In genomic region chr3:46642971-46643370, GRCh38 we compare ENCODE assay signal across 27 cellular contexts. TPM values are rescaled to one million over a fixed set of nuclear protein-coding genes. Genes with fewer than 3 reads are reported as not detected.
"Had no signal": no experiment of that assay in that cellular context is flagged by ENCODE, and none has a peak within 500 bp of the region (broad histone marks: within the 10 kb centered on the region; RNA-seq: fewer than 3 reads in every experiment).

No MANE protein-coding gene starts in this region.

- DNase-seq: activated CD4-positive, alpha-beta memory T cell treated with anti-CD3 and anti-CD28 coated beads, Interleukin-2, amount 10 ng/mL, durations not matched to agents 7 days and 5 days; activated CD4-positive, alpha-beta T cell treated with anti-CD3 and anti-CD28 coated beads, Interleukin-2, amount 10 ng/mL, durations not matched to agents 24 days and 14 days; activated effector memory CD4-positive, alpha-beta T cell treated with anti-CD3 and anti-CD28 coated beads, Interleukin-2, amount 50 U/mL, for 16 hours; activated naive CD4-positive, alpha-beta T cell treated with anti-CD3 and anti-CD28 coated beads, Interleukin-2, amount 10 ng/mL, durations not matched to agents 7 days and 5 days; anterior cingulate cortex; body of pancreas; effector CD4-positive, alpha-beta T cell; erythroblast; foreskin melanocyte; lower lobe of right lung; mesendoderm; mucosa of descending colon; occipital lobe; posterior cingulate gyrus; sigmoid colon; stimulated activated CD4-positive, alpha-beta T cell treated with anti-CD3 and anti-CD28 coated beads, Interleukin-2, amount 100 ng/mL, for 48 hours; stimulated activated CD8-positive, alpha-beta memory T cell treated with anti-CD3 and anti-CD28 coated beads, Interleukin-4, amount 100 ng/mL, for 48 hours; stimulated activated naive CD4-positive, alpha-beta T cell; T-helper 17 cell; upper lobe of right lung had no signal

- ATAC-seq: body of pancreas, left lobe of liver, lower lobe of right lung, mucosa of descending colon, T-helper 17 cell, upper lobe of right lung had no signal

- H3K4me1 Mint-ChIP-seq: activated CD4-positive, alpha-beta memory T cell treated with anti-CD3 and anti-CD28 coated beads, Interleukin-2, amount 10 ng/mL, durations not matched to agents 7 days and 5 days; activated CD4-positive, alpha-beta T cell treated with anti-CD3 and anti-CD28 coated beads, Interleukin-2, amount 10 ng/mL, durations not matched to agents 24 days and 14 days; activated naive CD4-positive, alpha-beta T cell treated with anti-CD3 and anti-CD28 coated beads, Interleukin-2, amount 10 ng/mL, durations not matched to agents 7 days and 5 days; neural crest cell; T-helper 17 cell had no signal

- H3K4me3 Mint-ChIP-seq: activated CD4-positive, alpha-beta memory T cell treated with anti-CD3 and anti-CD28 coated beads, Interleukin-2, amount 10 ng/mL, durations not matched to agents 7 days and 5 days; activated CD4-positive, alpha-beta T cell treated with anti-CD3 and anti-CD28 coated beads, Interleukin-2, amount 10 ng/mL, durations not matched to agents 24 days and 14 days; activated naive CD4-positive, alpha-beta T cell treated with anti-CD3 and anti-CD28 coated beads, Interleukin-2, amount 10 ng/mL, durations not matched to agents 7 days and 5 days; neural crest cell; T-helper 17 cell had no signal

- H3K27ac ChIP-seq: body of pancreas, cardiac muscle cell, lower lobe of right lung, sigmoid colon, thoracic aorta, upper lobe of right lung had no signal

- H3K36me3 Mint-ChIP-seq: activated naive CD4-positive, alpha-beta T cell treated with anti-CD3 and anti-CD28 coated beads, Interleukin-2, amount 10 ng/mL, durations not matched to agents 7 days and 5 days had no signal

- H3K4me3 ChIP-seq: body of pancreas, cardiac muscle cell, lower lobe of right lung, mucosa of descending colon, sigmoid colon, thoracic aorta, upper lobe of right lung had no signal

- H3K27ac Mint-ChIP-seq: activated CD4-positive, alpha-beta memory T cell treated with anti-CD3 and anti-CD28 coated beads, Interleukin-2, amount 10 ng/mL, durations not matched to agents 7 days and 5 days; activated CD4-positive, alpha-beta T cell treated with anti-CD3 and anti-CD28 coated beads, Interleukin-2, amount 10 ng/mL, durations not matched to agents 24 days and 14 days; activated naive CD4-positive, alpha-beta T cell treated with anti-CD3 and anti-CD28 coated beads, Interleukin-2, amount 10 ng/mL, durations not matched to agents 7 days and 5 days; T-helper 17 cell had no signal

- H3K9me3 ChIP-seq: body of pancreas, lower lobe of right lung, thoracic aorta, upper lobe of right lung had no signal

- H3K36me3 ChIP-seq: cardiac muscle cell, lower lobe of right lung, sigmoid colon, thoracic aorta, upper lobe of right lung had no signal

- H3K4me1 ChIP-seq: body of pancreas, lower lobe of right lung, sigmoid colon, upper lobe of right lung had no signal

- H3K27me3 ChIP-seq: body of pancreas, cardiac muscle cell, sigmoid colon, upper lobe of right lung had no signal

RNA-seq across cellular contexts. Expression of gene FAM240A, which starts 30.6 kb away (rescaled TPM):
- total RNA-seq: activated CD4-positive, alpha-beta memory T cell treated with anti-CD3 and anti-CD28 coated beads, Interleukin-2, amount 10 ng/mL, durations not matched to agents 7 days and 5 days; activated CD4-positive, alpha-beta T cell treated with anti-CD3 and anti-CD28 coated beads, Interleukin-2, amount 10 ng/mL, durations not matched to agents 24 days and 14 days; body of pancreas; cardiac muscle cell; cerebellum; fibroblast of lung; kidney epithelial cell; left lobe of liver; lower lobe of right lung; mucosa of descending colon; neural crest cell; occipital lobe; sigmoid colon; T-helper 17 cell; thoracic aorta; upper lobe of right lung had no signal

RNA-seq across cellular contexts. Expression of gene TMIE, which starts 58.2 kb away (rescaled TPM):
- total RNA-seq: activated CD4-positive, alpha-beta T cell treated with anti-CD3 and anti-CD28 coated beads, Interleukin-2, amount 10 ng/mL, durations not matched to agents 24 days and 14 days; body of pancreas; neural crest cell; thoracic aorta had no signal
